In the genomic region with DNA sequence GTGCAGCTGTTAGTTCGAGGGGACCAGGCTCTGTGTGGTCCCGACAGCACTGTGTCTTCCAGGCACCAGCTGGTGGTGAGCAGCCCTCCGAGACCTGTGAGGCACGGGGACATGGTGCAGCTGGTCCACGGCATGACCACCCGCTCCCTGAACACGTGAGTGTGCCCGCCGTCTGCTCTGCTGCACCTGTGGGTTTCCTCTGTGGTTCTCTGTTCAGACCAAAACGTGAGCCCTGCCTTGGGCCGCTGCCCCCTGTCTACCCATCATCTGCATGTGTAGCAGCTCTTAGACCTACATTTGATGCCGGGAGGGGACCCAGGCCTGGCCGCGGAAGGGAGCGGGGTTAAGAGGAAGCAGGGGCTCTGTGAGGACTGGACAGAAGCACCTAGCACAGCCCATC, we compare ENCODE assay signal across 1 cellular context.
TF ChIP-seq lines count a peak whose summit lies in the region.

No MANE protein-coding gene starts in this region.

TF ChIP-seq in IMR-90, 13 proteins besides CTCF, POLR2A, EP300 and RAD21:
- no peak for TF ChIP-seq NFE2L2 (IDR thresholded peaks at IDR 0.05; ENCODE audit: low read depth, low read length)
- no peak for TF ChIP-seq BHLHE40 (IDR thresholded peaks at IDR 0.05; ENCODE audit: low read depth, low read length)
- TF ChIP-seq SMC3 (IDR thresholded peaks at IDR 0.05; ENCODE audit: low read depth, low read length) = no peak
- no peak for TF ChIP-seq CHD1 (IDR thresholded peaks at IDR 0.05; ENCODE audit: low read depth, low read length)
- no peak for TF ChIP-seq RCOR1 (IDR thresholded peaks at IDR 0.05; ENCODE audit: insufficient replicate concordance, low read length)
- no peak for TF ChIP-seq MAFK (IDR thresholded peaks at IDR 0.05; ENCODE audit: low read depth, low read length)
- TF ChIP-seq, protein P1, sequence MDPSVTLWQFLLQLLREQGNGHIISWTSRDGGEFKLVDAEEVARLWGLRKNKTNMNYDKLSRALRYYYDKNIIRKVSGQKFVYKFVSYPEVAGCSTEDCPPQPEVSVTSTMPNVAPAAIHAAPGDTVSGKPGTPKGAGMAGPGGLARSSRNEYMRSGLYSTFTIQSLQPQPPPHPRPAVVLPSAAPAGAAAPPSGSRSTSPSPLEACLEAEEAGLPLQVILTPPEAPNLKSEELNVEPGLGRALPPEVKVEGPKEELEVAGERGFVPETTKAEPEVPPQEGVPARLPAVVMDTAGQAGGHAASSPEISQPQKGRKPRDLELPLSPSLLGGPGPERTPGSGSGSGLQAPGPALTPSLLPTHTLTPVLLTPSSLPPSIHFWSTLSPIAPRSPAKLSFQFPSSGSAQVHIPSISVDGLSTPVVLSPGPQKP (IDR thresholded peaks at IDR 0.05; ENCODE audit: borderline replicate concordance, low read depth, low read length) = no peak
- no peak for TF ChIP-seq MAZ (IDR thresholded peaks at IDR 0.05; ENCODE audit: borderline replicate concordance, low read depth, low read length)
- TF ChIP-seq MXI1 (IDR thresholded peaks at IDR 0.05; ENCODE audit: borderline replicate concordance, low read depth, low read length) = no peak
- TF ChIP-seq CEBPB (IDR thresholded peaks at IDR 0.05; ENCODE audit: low read depth, low read length) = no peak
- no peak for TF ChIP-seq RFX5 (IDR thresholded peaks at IDR 0.05; ENCODE audit: low read depth, low read length)
- TF ChIP-seq FOS (IDR thresholded peaks at IDR 0.05; ENCODE audit: low read depth, low read length) = no peak
- TF ChIP-seq, protein P2, sequence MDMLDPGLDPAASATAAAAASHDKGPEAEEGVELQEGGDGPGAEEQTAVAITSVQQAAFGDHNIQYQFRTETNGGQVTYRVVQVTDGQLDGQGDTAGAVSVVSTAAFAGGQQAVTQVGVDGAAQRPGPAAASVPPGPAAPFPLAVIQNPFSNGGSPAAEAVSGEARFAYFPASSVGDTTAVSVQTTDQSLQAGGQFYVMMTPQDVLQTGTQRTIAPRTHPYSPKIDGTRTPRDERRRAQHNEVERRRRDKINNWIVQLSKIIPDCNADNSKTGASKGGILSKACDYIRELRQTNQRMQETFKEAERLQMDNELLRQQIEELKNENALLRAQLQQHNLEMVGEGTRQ (IDR thresholded peaks at IDR 0.05; ENCODE audit: low read depth, low read length) = no peak
